In the genomic region with DNA sequence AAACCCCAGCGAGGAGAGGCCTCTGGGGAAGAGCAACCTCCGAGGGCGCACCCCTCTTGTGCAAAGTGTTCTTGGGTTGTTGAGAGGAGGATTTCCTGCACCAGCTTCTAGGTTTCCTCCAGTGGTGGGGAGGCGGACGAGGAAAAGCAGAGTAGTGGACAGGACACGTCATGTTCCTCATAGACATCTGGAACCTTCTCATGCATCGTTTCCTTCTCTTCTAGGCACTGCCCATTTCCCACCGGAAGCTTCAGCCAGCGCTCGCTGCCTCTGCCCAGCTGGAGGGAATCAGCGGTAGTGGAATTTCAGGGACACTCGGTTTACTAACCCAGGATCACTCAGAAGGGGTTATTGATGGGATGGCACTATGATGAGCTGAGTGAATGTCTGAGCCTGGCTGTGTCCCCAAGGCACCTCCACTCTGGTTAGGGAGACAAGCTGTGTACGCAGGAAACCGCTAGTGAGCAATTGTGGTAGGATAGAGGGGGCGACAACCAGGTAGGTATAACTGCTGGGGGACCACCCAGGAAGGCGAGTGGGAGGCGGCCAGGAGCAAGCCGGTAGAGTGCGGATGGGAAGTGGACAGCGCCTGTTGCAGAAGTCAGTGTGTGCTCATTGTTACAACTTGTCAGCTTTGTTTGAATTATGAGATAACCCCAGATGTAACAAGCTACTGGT, we compare ENCODE assay signal across 17 cellular contexts. TPM values are rescaled to one million over a fixed set of nuclear protein-coding genes. Genes with fewer than 3 reads are reported as not detected.
"Had no signal": no experiment of that assay in that cellular context is flagged by ENCODE, and none has a peak within 500 bp of the region (broad histone marks: within the 10 kb centered on the region; RNA-seq: fewer than 3 reads in every experiment).

No MANE protein-coding gene starts in this region.

- H3K36me3 Mint-ChIP-seq: activated naive CD4-positive, alpha-beta T cell treated with anti-CD3 and anti-CD28 coated beads, Interleukin-2, amount 10 ng/mL, durations not matched to agents 7 days and 5 days; naive thymus-derived CD8-positive, alpha-beta T cell had no signal

- H3K36me3 ChIP-seq: adrenal gland had no signal

- H3K27ac Mint-ChIP-seq: activated CD4-positive, alpha-beta T cell treated with anti-CD3 and anti-CD28 coated beads, Interleukin-2, amount 10 ng/mL, durations not matched to agents 24 days and 14 days; activated naive CD4-positive, alpha-beta T cell treated with anti-CD3 and anti-CD28 coated beads, Interleukin-2, amount 10 ng/mL, durations not matched to agents 7 days and 5 days; activated T-helper 2 cell treated with anti-CD3 and anti-CD28 coated beads, Interferon-gamma antibody, Interleukin-2, Interleukin-4, amounts not matched to agents 10 μg/mL and 5 μg/mL and 100 μg/mL, durations not matched to agents 14 hours and 24 hours and 36 hours; naive thymus-derived CD8-positive, alpha-beta T cell; stimulated activated naive CD8-positive, alpha-beta T cell treated with anti-CD3 and anti-CD28 coated beads, Interleukin-15, Interleukin-2, amounts not matched to agents 100 ng/mL and 50 ng/mL, for 24 hours had no signal

- DNase-seq: activated CD4-positive, alpha-beta T cell treated with anti-CD3 and anti-CD28 coated beads, Interleukin-2, amount 10 ng/mL, durations not matched to agents 24 days and 14 days; activated naive CD4-positive, alpha-beta T cell treated with anti-CD3 and anti-CD28 coated beads, Interleukin-2, amount 10 ng/mL, durations not matched to agents 7 days and 5 days; activated T-cell treated with anti-CD3 and anti-CD28 coated beads for 4 hours; effector CD4-positive, alpha-beta T cell; naive thymus-derived CD8-positive, alpha-beta T cell; occipital lobe; psoas muscle; stimulated activated CD4-positive, alpha-beta T cell treated with anti-CD3 and anti-CD28 coated beads, Interleukin-12 subunit alpha, Interleukin-12 subunit beta, amount 100 ng/mL, for 4 hours; stimulated activated CD4-positive, alpha-beta T cell treated with anti-CD3 and anti-CD28 coated beads, Interleukin-2, amount 100 ng/mL, for 48 hours; stimulated activated CD8-positive, alpha-beta memory T cell treated with anti-CD3 and anti-CD28 coated beads, Interleukin-4, amount 100 ng/mL, for 48 hours; T-helper 1 cell had no signal

- H3K4me3 Mint-ChIP-seq: activated CD4-positive, alpha-beta T cell treated with anti-CD3 and anti-CD28 coated beads, Interleukin-2, amount 10 ng/mL, durations not matched to agents 24 days and 14 days; activated naive CD4-positive, alpha-beta T cell treated with anti-CD3 and anti-CD28 coated beads, Interleukin-2, amount 10 ng/mL, durations not matched to agents 7 days and 5 days; naive thymus-derived CD8-positive, alpha-beta T cell; stimulated activated naive CD8-positive, alpha-beta T cell treated with anti-CD3 and anti-CD28 coated beads, Interleukin-15, Interleukin-2, amounts not matched to agents 100 ng/mL and 50 ng/mL, for 24 hours had no signal

- H3K9me3 Mint-ChIP-seq: activated CD4-positive, alpha-beta T cell treated with anti-CD3 and anti-CD28 coated beads, Interleukin-2, amount 10 ng/mL, durations not matched to agents 24 days and 14 days; activated naive CD4-positive, alpha-beta T cell treated with anti-CD3 and anti-CD28 coated beads, Interleukin-2, amount 10 ng/mL, durations not matched to agents 7 days and 5 days; activated T-helper 2 cell treated with anti-CD3 and anti-CD28 coated beads, Interferon-gamma antibody, Interleukin-2, Interleukin-4, amounts not matched to agents 10 μg/mL and 5 μg/mL and 100 μg/mL, durations not matched to agents 14 hours and 24 hours and 36 hours; naive thymus-derived CD8-positive, alpha-beta T cell; stimulated activated naive CD8-positive, alpha-beta T cell treated with anti-CD3 and anti-CD28 coated beads, Interleukin-15, Interleukin-2, amounts not matched to agents 100 ng/mL and 50 ng/mL, for 24 hours had no signal

- H3K9me3 ChIP-seq: adrenal gland, psoas muscle had no signal

- H3K4me3 ChIP-seq: adrenal gland, psoas muscle had no signal

- H3K27ac ChIP-seq: adrenal gland, psoas muscle had no signal

- H3K4me1 ChIP-seq: adrenal gland, psoas muscle had no signal

- H3K4me1 Mint-ChIP-seq: activated naive CD4-positive, alpha-beta T cell treated with anti-CD3 and anti-CD28 coated beads, Interleukin-2, amount 10 ng/mL, durations not matched to agents 7 days and 5 days had no signal

- ATAC-seq: naive thymus-derived CD8-positive, alpha-beta T cell; psoas muscle had no signal

RNA-seq across cellular contexts. Expression of a gene that starts 1.0 kb away (rescaled TPM):
- total RNA-seq: activated CD4-positive, alpha-beta T cell treated with anti-CD3 and anti-CD28 coated beads, Interleukin-2, amount 10 ng/mL, durations not matched to agents 24 days and 14 days; activated CD8-positive, alpha-beta memory T cell treated with anti-CD3 and anti-CD28 coated beads for 36 hours; activated T-helper 2 cell treated with anti-CD3 and anti-CD28 coated beads, Interferon-gamma antibody, Interleukin-2, Interleukin-4, amounts not matched to agents 10 μg/mL and 5 μg/mL and 100 μg/mL, durations not matched to agents 14 hours and 24 hours and 36 hours; epithelial cell of proximal tubule; mononuclear cell; naive thymus-derived CD8-positive, alpha-beta T cell had no signal
